ENCODE assay signal across 17 cellular contexts in the genomic region with DNA sequence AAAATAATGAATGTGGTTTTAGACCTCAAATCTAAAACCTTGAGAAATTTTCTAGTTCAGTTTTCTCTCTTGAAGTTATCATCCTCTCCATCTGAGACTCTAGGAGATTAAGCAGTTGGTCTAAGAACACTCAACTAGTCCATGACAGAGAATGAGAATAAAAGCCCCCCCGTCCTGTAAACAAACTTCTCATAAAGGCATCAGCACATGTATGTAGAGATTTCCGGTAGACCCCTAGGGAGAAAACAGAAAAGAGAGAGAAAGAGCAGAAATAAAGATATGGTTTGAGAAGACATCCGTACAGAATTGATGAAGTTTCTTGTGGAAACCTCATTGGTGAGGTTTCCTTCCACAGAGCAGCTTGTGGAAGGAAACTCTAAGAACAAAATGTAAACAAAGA. TPM values are rescaled to one million over a fixed set of nuclear protein-coding genes. Genes with fewer than 3 reads are reported as not detected.
DNase-seq lines count a peak whose midpoint lies in the region; ATAC-seq and TF ChIP-seq lines count a peak whose summit lies in the region.
"Had no signal": no experiment of that assay in that cellular context is flagged by ENCODE, and none has a peak within 500 bp of the region (broad histone marks: within the 10 kb centered on the region; RNA-seq: fewer than 3 reads in every experiment).

No MANE protein-coding gene starts in this region.

- peak overlapping the region; percentile 87 for H3K27ac Mint-ChIP-seq in activated T-cell treated with anti-CD3 and anti-CD28 coated beads, Interleukin-2, amount 50 U/mL, for 72 hours
- peak overlapping the region; percentile 90 for H3K27ac Mint-ChIP-seq in activated naive CD8-positive, alpha-beta T cell treated with anti-CD3 and anti-CD28 coated beads, Interleukin-2, amount 10 ng/mL, durations not matched to agents 7 days and 5 days
- H3K27ac Mint-ChIP-seq in stimulated activated memory B cell treated with anti-CD40 and anti-IgM and Interleukin-4, amounts not matched to agents 10 μg/mL and 1 μg/mL and 100 μg/mL, for 72 hours = peak overlapping the region; percentile 65

- H3K9ac ChIP-seq in OCI-LY1 (ENCODE audit: low read length) = 0 out of 2 replicates have a peak overlapping the region, but pooled peaks have one; percentile 3

- POLR2A ChIA-PET in activated naive CD8-positive, alpha-beta T cell treated with anti-CD3 and anti-CD28 coated beads, Interleukin-2, amount 10 ng/mL, durations not matched to agents 7 days and 5 days (lab: Charles Lee) = interaction anchor here (0.6 to 1.2 kb wide), 4 partner anchors 27 to 144 kb away, joined by 3 to 6 read pairs (median 4); no protein-coding TSS in a partner anchor

- no peak for DNase-seq in activated T-cell treated with anti-CD3 and anti-CD28 coated beads, Interleukin-2, amount 50 U/mL, for 72 hours
- DNase-seq in activated T-cell treated with anti-CD3 and anti-CD28 coated beads for 4 hours (no peak), H7 (no peak)
- no peak for DNase-seq in activated naive CD8-positive, alpha-beta T cell treated with anti-CD3 and anti-CD28 coated beads, Interleukin-2, amount 10 ng/mL, durations not matched to agents 7 days and 5 days
- DNase-seq: ACHN, cortex of kidney, left colon, NCI-H187, NCI-H446, nucleus accumbens, uterus had no signal

- H3K27me3 ChIP-seq in OCI-LY1 (ENCODE audit: insufficient read depth, low read length) = no peaks in the 10 kb centered on the region
- peaks cover 11% of the 10 kb centered on the region for H3K27me3 ChIP-seq in H7 (ENCODE audit: control insufficient read depth, insufficient read depth, low read length)
- H3K27me3 ChIP-seq: gastroesophageal sphincter, uterus had no signal

- H3K27ac ChIP-seq in OCI-LY1 (ENCODE audit: low read depth, low read length, poor library complexity, severe bottlenecking) = peak overlapping the region; percentile 69
- H3K27ac ChIP-seq: epithelial cell of prostate, gastroesophageal sphincter, uterus had no signal

- H3K36me3 ChIP-seq in OCI-LY1 (ENCODE audit: insufficient read depth, low read length) (no peaks in the 10 kb centered on the region), H7 (replicated peaks; ENCODE audit: control insufficient read depth, insufficient read depth, low read length) (no peaks in the 10 kb centered on the region)
- H3K36me3 ChIP-seq: gastroesophageal sphincter, uterus had no signal

- H3K9me2 ChIP-seq in OCI-LY1 (ENCODE audit: low read depth, low read length) = no peaks in the 10 kb centered on the region

- H3K4me3 ChIP-seq in OCI-LY1 (ENCODE audit: low read depth, low read length, poor library complexity, severe bottlenecking) = no peak overlapping the region
- no peak overlapping the region for H3K4me3 ChIP-seq in H7 (ENCODE audit: insufficient read depth, low read depth, low read length)
- H3K4me3 ChIP-seq: gastroesophageal sphincter, uterus had no signal

- H3F3A ChIP-seq in OCI-LY1 (ENCODE audit: insufficient read depth, low read length) = peaks cover 7% of the 10 kb centered on the region

- H3K79me2 ChIP-seq in OCI-LY1 (ENCODE audit: insufficient read depth, low read length) = peaks cover 7% of the 10 kb centered on the region

- ATAC-seq in activated T-cell treated with anti-CD3 and anti-CD28 coated beads, Interleukin-2, amount 50 U/mL, for 72 hours (replicated peaks in 1 of 2) = no peak
- ATAC-seq in activated naive CD8-positive, alpha-beta T cell treated with anti-CD3 and anti-CD28 coated beads, Interleukin-2, amount 10 ng/mL, durations not matched to agents 7 days and 5 days (ENCODE audit: low read depth) = no peak
- ATAC-seq in stimulated activated memory B cell treated with anti-CD40 and anti-IgM and Interleukin-4, amounts not matched to agents 10 μg/mL and 1 μg/mL and 100 μg/mL, for 72 hours = no peak
- ATAC-seq in GM21381 (IDR thresholded peaks at IDR 0.05; ENCODE audit: unreplicated experiment) (no peak), HG03097 (IDR thresholded peaks at IDR 0.05; ENCODE audit: low FRiP score, unreplicated experiment) (no peak)
- ATAC-seq: gastroesophageal sphincter, left colon had no signal

- H3K4me3 Mint-ChIP-seq in activated T-cell treated with anti-CD3 and anti-CD28 coated beads, Interleukin-2, amount 50 U/mL, for 72 hours = peak overlapping the region; percentile 74 to 82
- peak overlapping the region; percentile 78 for H3K4me3 Mint-ChIP-seq in activated naive CD8-positive, alpha-beta T cell treated with anti-CD3 and anti-CD28 coated beads, Interleukin-2, amount 10 ng/mL, durations not matched to agents 7 days and 5 days
- H3K4me3 Mint-ChIP-seq in stimulated activated memory B cell treated with anti-CD40 and anti-IgM and Interleukin-4, amounts not matched to agents 10 μg/mL and 1 μg/mL and 100 μg/mL, for 72 hours = no peak overlapping the region

- H3K4me2 ChIP-seq in OCI-LY1 (ENCODE audit: low read length) = peak overlapping the region; percentile 35

- H3K27me3 Mint-ChIP-seq in activated T-cell treated with anti-CD3 and anti-CD28 coated beads, Interleukin-2, amount 50 U/mL, for 72 hours (ENCODE audit: low read depth) = no peaks in the 10 kb centered on the region
- H3K27me3 Mint-ChIP-seq in activated naive CD8-positive, alpha-beta T cell treated with anti-CD3 and anti-CD28 coated beads, Interleukin-2, amount 10 ng/mL, durations not matched to agents 7 days and 5 days = no peaks in the 10 kb centered on the region
- H3K27me3 Mint-ChIP-seq in stimulated activated memory B cell treated with anti-CD40 and anti-IgM and Interleukin-4, amounts not matched to agents 10 μg/mL and 1 μg/mL and 100 μg/mL, for 72 hours = no peaks in the 10 kb centered on the region

- H3K9me3 ChIP-seq in OCI-LY1 (ENCODE audit: low read length) = no peaks in the 10 kb centered on the region
- H3K9me3 ChIP-seq: gastroesophageal sphincter, uterus had no signal

- H3K36me3 Mint-ChIP-seq in activated T-cell treated with anti-CD3 and anti-CD28 coated beads, Interleukin-2, amount 50 U/mL, for 72 hours (ENCODE audit: insufficient read depth in 2 of 2) = peaks cover 6% of the 10 kb centered on the region in 2 donors
- H3K36me3 Mint-ChIP-seq in activated naive CD8-positive, alpha-beta T cell treated with anti-CD3 and anti-CD28 coated beads, Interleukin-2, amount 10 ng/mL, durations not matched to agents 7 days and 5 days = no peaks in the 10 kb centered on the region
- no peaks in the 10 kb centered on the region for H3K36me3 Mint-ChIP-seq in stimulated activated memory B cell treated with anti-CD40 and anti-IgM and Interleukin-4, amounts not matched to agents 10 μg/mL and 1 μg/mL and 100 μg/mL, for 72 hours

- H3K4me1 ChIP-seq in OCI-LY1 (ENCODE audit: insufficient read depth, low read length, severe bottlenecking) = peaks cover 50% of the 10 kb centered on the region
- H3K4me1 ChIP-seq: uterus had no signal

- TF ChIP-seq CTCF in OCI-LY1 (IDR thresholded peaks at IDR 0.05; ENCODE audit: low read length) = no peak

- H4K20me1 ChIP-seq in OCI-LY1 (ENCODE audit: insufficient read depth, low read length) = no peaks in the 10 kb centered on the region

- H2AFZ ChIP-seq in OCI-LY1 (ENCODE audit: low read length) = peak overlapping the region; percentile 86

- peaks cover 79% of the 10 kb centered on the region for H3K4me1 Mint-ChIP-seq in activated T-cell treated with anti-CD3 and anti-CD28 coated beads, Interleukin-2, amount 50 U/mL, for 72 hours (ENCODE audit: low read depth)
- peaks cover 56% of the 10 kb centered on the region for H3K4me1 Mint-ChIP-seq in activated naive CD8-positive, alpha-beta T cell treated with anti-CD3 and anti-CD28 coated beads, Interleukin-2, amount 10 ng/mL, durations not matched to agents 7 days and 5 days
- peaks cover 51% of the 10 kb centered on the region for H3K4me1 Mint-ChIP-seq in stimulated activated memory B cell treated with anti-CD40 and anti-IgM and Interleukin-4, amounts not matched to agents 10 μg/mL and 1 μg/mL and 100 μg/mL, for 72 hours

- H3K9me3 Mint-ChIP-seq in activated T-cell treated with anti-CD3 and anti-CD28 coated beads, Interleukin-2, amount 50 U/mL, for 72 hours = peaks cover 0 to 3% of the 10 kb centered on the region in 2 donors
- H3K9me3 Mint-ChIP-seq in activated naive CD8-positive, alpha-beta T cell treated with anti-CD3 and anti-CD28 coated beads, Interleukin-2, amount 10 ng/mL, durations not matched to agents 7 days and 5 days = no peaks in the 10 kb centered on the region
- no peaks in the 10 kb centered on the region for H3K9me3 Mint-ChIP-seq in stimulated activated memory B cell treated with anti-CD40 and anti-IgM and Interleukin-4, amounts not matched to agents 10 μg/mL and 1 μg/mL and 100 μg/mL, for 72 hours

RNA-seq across cellular contexts. Expression of gene GPR155, which starts 3.2 kb away (rescaled TPM):
- total RNA-seq in activated T-cell treated with anti-CD3 and anti-CD28 coated beads, Interleukin-2, amount 50 U/mL, for 72 hours = 10 to 100 TPM; 12.6 to 13.5 TPM
- total RNA-seq in activated naive CD8-positive, alpha-beta T cell treated with anti-CD3 and anti-CD28 coated beads, Interleukin-2, amount 10 ng/mL, durations not matched to agents 7 days and 5 days = 10 to 100 TPM; 24.3 to 25.8 TPM
- total RNA-seq in H7 (2014; rRNA removed; shearing (Covaris generic)) = 0.26 and 0.42 TPM in 2 replicates
